In the genomic region with DNA sequence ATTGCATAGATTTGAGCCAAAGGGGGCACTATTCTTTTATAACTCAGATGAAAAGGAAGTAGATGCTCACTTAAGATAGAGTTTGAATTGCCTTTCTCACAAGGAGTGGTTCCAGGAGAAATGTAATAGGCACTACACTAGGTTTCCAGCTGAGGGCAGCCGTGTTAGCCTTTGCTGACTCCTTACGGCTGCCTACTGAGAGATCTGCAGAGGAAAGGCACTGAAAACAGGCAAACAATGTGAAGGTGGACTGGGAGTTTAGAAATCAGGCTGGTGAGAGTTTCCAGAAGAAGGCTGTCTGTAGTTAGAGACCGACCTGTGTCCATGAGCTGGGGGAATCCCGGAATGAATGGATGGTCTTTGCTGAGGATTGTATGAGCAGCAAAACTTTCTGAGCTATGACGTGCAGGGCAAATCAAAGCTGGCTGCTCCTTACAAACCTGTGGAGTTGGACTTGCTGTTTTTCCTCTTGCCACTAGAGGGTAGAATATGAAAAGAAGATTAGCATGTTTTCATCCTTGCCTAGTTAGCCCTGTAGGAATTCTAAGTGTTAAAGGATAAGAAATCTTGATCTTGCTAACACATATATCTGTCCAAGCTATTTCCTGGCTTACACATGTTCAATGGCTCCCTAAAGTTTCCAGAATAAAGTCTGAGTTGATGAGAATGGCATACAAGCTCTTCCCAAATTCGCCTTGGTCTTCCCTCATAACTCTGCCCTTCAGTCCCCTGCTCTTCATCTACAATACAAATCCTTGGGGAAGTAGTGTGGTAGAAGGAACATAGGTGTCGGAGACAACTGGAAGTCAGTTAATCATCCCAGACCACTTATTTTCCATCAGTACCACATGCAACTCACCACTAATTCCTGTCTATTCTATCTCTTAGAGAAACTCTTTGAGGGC, we compare ENCODE assay signal across 7 cellular contexts. TPM values are rescaled to one million over a fixed set of nuclear protein-coding genes. Genes with fewer than 3 reads are reported as not detected.
DNase-seq lines count a peak whose midpoint lies in the region; TF ChIP-seq lines count a peak whose summit lies in the region.

No MANE protein-coding gene starts in this region.

- no peaks in the 10 kb centered on the region for H3K9me3 ChIP-seq in transverse colon

- H3K4me3 ChIP-seq in foreskin fibroblast (ENCODE audit: low read depth in 1 of 2, low read length in 2 of 2) (peak overlapping the region; percentile 25 to 52), transverse colon (peak overlapping the region in 1 of 4 donors; percentile 31)

- H3K9me3 Mint-ChIP-seq in neural crest cell: no peaks in the 10 kb centered on the region

- no peak for TF ChIP-seq EP300 in transverse colon (IDR thresholded peaks at IDR 0.05; ENCODE audit: low read depth)

- intact Hi-C loops in transverse colon (cut with DNase I; ENCODE audit: low total_unique reads): loop anchor here (1.0 kb wide), 1 partner anchor 167 kb away; no protein-coding TSS in a partner anchor

- H3K27ac ChIP-seq in transverse colon: peak overlapping the region; percentile 52 to 71 (median 68)

- peaks cover 0 to 7% (median 2%) of the 10 kb centered on the region in 4 donors for H3K4me1 ChIP-seq in transverse colon

- no peaks in the 10 kb centered on the region for H3K36me3 Mint-ChIP-seq in neural crest cell (ENCODE audit: low read depth)

- no peaks in the 10 kb centered on the region for H3K36me3 ChIP-seq in transverse colon

- in situ Hi-C loops in GM13976 (cut with MboI; ENCODE audit: low sequenced_read_pairs, unreplicated experiment): loop anchor here (10.0 kb wide), 1 partner anchor 175 kb away; no protein-coding TSS in a partner anchor
- in situ Hi-C loops in transverse colon (cut with MboI; ENCODE audit: low pct_ligation_motif_present in 1 of 4, low pct_unique_long_range_greater_than_20kb in 1 of 4, low sequenced_read_pairs in 3 of 4): loop anchor here (5.0 to 25.0 kb wide), 3 partner anchors 165 to 167 kb away; no protein-coding TSS in a partner anchor

- H3K4me1 Mint-ChIP-seq in neural crest cell: peaks cover 10% of the 10 kb centered on the region

- TF ChIP-seq POLR2A in transverse colon (IDR thresholded peaks at IDR 0.05): no peak

- DNase-seq in GM13976 (ENCODE audit: low spot score) (peak; percentile 72), LoVo (ENCODE audit: low spot score) (peak; percentile 69), SHP77 (lab: John Stamatoyannopoulos, UW) (peak; percentile 38 to 67), foreskin fibroblast (peak; percentile 74 to 89), neural crest cell (ENCODE audit: low read depth, low spot score) (peak; percentile 51), transverse colon (peak; percentile 67)
- DNase-seq in activated effector memory CD4-positive, alpha-beta T cell treated with Interleukin-2 at 50 U/mL for 16 hours: peak; percentile 42

- peak; percentile 70 for TF ChIP-seq CTCF in GM13976 (IDR thresholded peaks at IDR 0.05; ENCODE audit: borderline replicate concordance, control extremely low read depth, extremely low read depth, insufficient read depth, missing control alignments)
- TF ChIP-seq CTCF in foreskin fibroblast (IDR thresholded peaks at IDR 0.05; ENCODE audit: low read depth, low read length): peak; percentile 51
- peak; percentile 80 for TF ChIP-seq CTCF in neural crest cell (conservative IDR thresholded peaks at IDR 0.05)
- TF ChIP-seq CTCF in transverse colon (IDR thresholded peaks at IDR 0.05): peak; percentile 73 to 88 (median 83)

- WGBS in transverse colon (ENCODE audit: low coverage in 1 of 2), 2 donors: 21% methylated on average over 7 of the region's 7 CpGs; no CpG with 5 or more reads in 1 of the 2 donors

- H3K4me3 Mint-ChIP-seq in neural crest cell: no peak overlapping the region

- H3K27me3 Mint-ChIP-seq in neural crest cell (ENCODE audit: low read depth): no peaks in the 10 kb centered on the region

- no peak overlapping the region for H3K27ac Mint-ChIP-seq in neural crest cell (ENCODE audit: unreplicated experiment)

- H3K27me3 ChIP-seq in transverse colon: no peaks in the 10 kb centered on the region

RNA-seq across cellular contexts. Expression of a gene that starts 20.1 kb away (rescaled TPM):
- total RNA-seq in neural crest cell (80.9 and 81.9 TPM in 2 replicates), transverse colon (10 to 100 TPM; 27.5 to 92.4 (median 43.6) TPM)
